In genomic region chr5:169785731-169786130, GRCh38 we compare ENCODE assay signal across 1 cellular context.
TF ChIP-seq lines count a peak whose summit lies in the region.

No MANE protein-coding gene starts in this region.

TF ChIP-seq in IMR-90, 13 proteins besides CTCF, POLR2A, EP300 and RAD21 (continued from another document):
- TF ChIP-seq ELK1 (IDR thresholded peaks at IDR 0.05; ENCODE audit: borderline replicate concordance, low read depth, low read length) (no peak), SMC3 (IDR thresholded peaks at IDR 0.05; ENCODE audit: low read depth, low read length) (no peak), MAZ (IDR thresholded peaks at IDR 0.05; ENCODE audit: borderline replicate concordance, low read depth, low read length) (no peak), CHD1 (IDR thresholded peaks at IDR 0.05; ENCODE audit: low read depth, low read length) (no peak), FOS (IDR thresholded peaks at IDR 0.05; ENCODE audit: low read depth, low read length) (no peak), BHLHE40 (IDR thresholded peaks at IDR 0.05; ENCODE audit: low read depth, low read length) (no peak), MAFK (IDR thresholded peaks at IDR 0.05; ENCODE audit: low read depth, low read length) (no peak), NFE2L2 (IDR thresholded peaks at IDR 0.05; ENCODE audit: low read depth, low read length) (no peak), CEBPB (IDR thresholded peaks at IDR 0.05; ENCODE audit: low read depth, low read length) (no peak), MXI1 (IDR thresholded peaks at IDR 0.05; ENCODE audit: borderline replicate concordance, low read depth, low read length) (no peak), RFX5 (IDR thresholded peaks at IDR 0.05; ENCODE audit: low read depth, low read length) (no peak), RCOR1 (IDR thresholded peaks at IDR 0.05; ENCODE audit: insufficient replicate concordance, low read length) (no peak)
TF ChIP-seq in IMR-90: peak in this region for 0.
